ENCODE assay signal across 26 cellular contexts in genomic region chr7:18698258-18698734, GRCh38.
"Had no signal": no experiment of that assay in that cellular context is flagged by ENCODE, and none has a peak within 500 bp of the region (broad histone marks: within the 10 kb centered on the region; RNA-seq: fewer than 3 reads in every experiment).

No MANE protein-coding gene starts in this region.

- H3K9me3 ChIP-seq: adrenal gland, Peyer's patch had no signal

- H3K27me3 Mint-ChIP-seq: activated CD4-positive, alpha-beta T cell treated with anti-CD3 and anti-CD28 coated beads, Interleukin-2, amount 10 ng/mL, durations not matched to agents 24 days and 14 days; activated CD8-positive, alpha-beta T cell treated with anti-CD3 and anti-CD28 coated beads for 36 hours; brain had no signal

- H3K4me3 ChIP-seq: adrenal gland, K562, Peyer's patch had no signal

- DNase-seq: activated CD4-positive, alpha-beta T cell treated with anti-CD3 and anti-CD28 coated beads, Interleukin-2, amount 10 ng/mL, durations not matched to agents 24 days and 14 days; activated CD4-positive, alpha-beta T cell treated with anti-CD3 and anti-CD28 coated beads, Interleukin-2, amount 50 U/mL, for 4 hours; activated CD8-positive, alpha-beta T cell treated with anti-CD3 and anti-CD28 coated beads for 36 hours; activated gamma-delta T cell treated with Interleukin-2 at 50 U/mL for 16 hours; activated naive CD4-positive, alpha-beta T cell treated with anti-CD3 and anti-CD28 coated beads for 36 hours; activated T-cell treated with anti-CD3 and anti-CD28 coated beads, Interleukin-2, amount 50 U/mL, for 1 hour; adrenal gland; caudate nucleus; cerebellar nuclear complex; NCI-H1105; NCI-H1436; NCI-H1694 treated with DMSO at 0.1 percent for 48 hours; NCI-H2029; NCI-H345; NCI-H526; NCI-H748 treated with DMSO at 0.1 percent for 48 hours; NK-92 treated with Interleukin-12 subunit alpha and Interleukin-12 subunit beta, amount 100 ng/mL, for 24 hours; PC-3; Peyer's patch; SIG-M5 had no signal

- H3K36me3 Mint-ChIP-seq: activated naive CD4-positive, alpha-beta T cell treated with anti-CD3 and anti-CD28 coated beads, Interleukin-2, amount 50 U/mL, for 72 hours; brain had no signal

- H3K4me3 Mint-ChIP-seq: activated CD4-positive, alpha-beta T cell treated with anti-CD3 and anti-CD28 coated beads, Interleukin-2, amount 10 ng/mL, durations not matched to agents 24 days and 14 days; activated CD8-positive, alpha-beta T cell treated with anti-CD3 and anti-CD28 coated beads for 36 hours; activated naive CD4-positive, alpha-beta T cell treated with anti-CD3 and anti-CD28 coated beads for 36 hours; brain; T-helper 1 cell treated with Interleukin-12 subunit alpha and Interleukin-12 subunit beta and Interleukin-4 antibody, amounts not matched to agents 30 μg/mL and 1 μg/mL, for 36 hours; T-helper 2 cell treated with Interferon-gamma antibody and Interleukin-4, amounts not matched to agents 5 μg/mL and 100 μg/mL, for 36 hours had no signal

- H3K27ac Mint-ChIP-seq: activated CD4-positive, alpha-beta T cell treated with anti-CD3 and anti-CD28 coated beads, Interleukin-2, amount 10 ng/mL, durations not matched to agents 24 days and 14 days; activated CD8-positive, alpha-beta T cell treated with anti-CD3 and anti-CD28 coated beads for 36 hours; activated naive CD4-positive, alpha-beta T cell treated with anti-CD3 and anti-CD28 coated beads for 36 hours; activated naive CD4-positive, alpha-beta T cell treated with anti-CD3 and anti-CD28 coated beads, Interleukin-2, amount 50 U/mL, for 72 hours; brain; T-helper 1 cell treated with Interleukin-12 subunit alpha and Interleukin-12 subunit beta and Interleukin-4 antibody, amounts not matched to agents 30 μg/mL and 1 μg/mL, for 36 hours; T-helper 2 cell treated with Interferon-gamma antibody and Interleukin-4, amounts not matched to agents 5 μg/mL and 100 μg/mL, for 36 hours had no signal

- H3K36me3 ChIP-seq: adrenal gland, Peyer's patch had no signal

- H3K9me3 Mint-ChIP-seq: activated CD4-positive, alpha-beta T cell treated with anti-CD3 and anti-CD28 coated beads, Interleukin-2, amount 10 ng/mL, durations not matched to agents 24 days and 14 days; activated CD8-positive, alpha-beta T cell treated with anti-CD3 and anti-CD28 coated beads for 36 hours; activated naive CD4-positive, alpha-beta T cell treated with anti-CD3 and anti-CD28 coated beads for 36 hours; T-helper 1 cell treated with Interleukin-12 subunit alpha and Interleukin-12 subunit beta and Interleukin-4 antibody, amounts not matched to agents 30 μg/mL and 1 μg/mL, for 36 hours; T-helper 2 cell treated with Interferon-gamma antibody and Interleukin-4, amounts not matched to agents 5 μg/mL and 100 μg/mL, for 36 hours had no signal

- H3K27me3 ChIP-seq: adrenal gland, Peyer's patch had no signal

- H3K4me1 Mint-ChIP-seq: activated CD4-positive, alpha-beta T cell treated with anti-CD3 and anti-CD28 coated beads, Interleukin-2, amount 10 ng/mL, durations not matched to agents 24 days and 14 days; brain had no signal

- H3K4me1 ChIP-seq: adrenal gland, Peyer's patch had no signal

- ATAC-seq: activated CD8-positive, alpha-beta T cell treated with anti-CD3 and anti-CD28 coated beads for 36 hours; activated naive CD4-positive, alpha-beta T cell treated with anti-CD3 and anti-CD28 coated beads, Interleukin-2, amount 50 U/mL, for 72 hours; K562; PC-3; Right ventricle myocardium inferior had no signal
